9 cellular contexts compared by ENCODE assay signal in genomic region chr5:10563132-10563939, GRCh38. TPM values are rescaled to one million over a fixed set of nuclear protein-coding genes. Genes with fewer than 3 reads are reported as not detected.
DNase-seq lines count a peak whose midpoint lies in the region; ATAC-seq, FAIRE-seq and TF ChIP-seq lines count a peak whose summit lies in the region.
"Had no signal": no experiment of that assay in that cellular context is flagged by ENCODE, and none has a peak within 500 bp of the region (broad histone marks: within the 10 kb centered on the region; RNA-seq: fewer than 3 reads in every experiment).

No MANE protein-coding gene starts in this region.

- H3K4me1 Mint-ChIP-seq in astrocyte (ENCODE audit: low read depth, unreplicated experiment), result peaks cover 34% of the 10 kb centered on the region

- H3K9ac ChIP-seq in astrocyte (ENCODE audit: low read length) (peak overlapping the region; percentile 86), keratinocyte (ENCODE audit: control insufficient read depth, extremely low read depth, insufficient read depth, low read length) (peak overlapping the region; percentile 78)

- H3K79me2 ChIP-seq in astrocyte (ENCODE audit: insufficient read depth, low read length), result peaks cover 3% of the 10 kb centered on the region
- peaks cover 2% of the 10 kb centered on the region for H3K79me2 ChIP-seq in keratinocyte (ENCODE audit: control insufficient read depth, insufficient read depth, low read length)

- ATAC-seq in GM18519 (IDR thresholded peaks at IDR 0.05; ENCODE audit: low FRiP score, unreplicated experiment) (peak; percentile 12), HG02763 (IDR thresholded peaks at IDR 0.05; ENCODE audit: unreplicated experiment) (peak; percentile 31), Panc1 (peak; percentile 56)

- H3K9me3 ChIP-seq in Panc1 (ENCODE audit: control insufficient read depth, insufficient read depth, low read depth, low read length) (no peaks in the 10 kb centered on the region), astrocyte (ENCODE audit: insufficient read depth, low read depth, low read length) (no peaks in the 10 kb centered on the region), keratinocyte (ENCODE audit: control insufficient read depth, low read depth, low read length) (no peaks in the 10 kb centered on the region)

- H4K20me1 ChIP-seq in astrocyte (ENCODE audit: insufficient read depth, low read length), result peaks cover 33% of the 10 kb centered on the region
- H4K20me1 ChIP-seq in keratinocyte (ENCODE audit: control insufficient read depth, extremely low read depth, insufficient read depth, low read length), result no peaks in the 10 kb centered on the region

- no peaks in the 10 kb centered on the region for H3K27me3 Mint-ChIP-seq in astrocyte (ENCODE audit: low read depth, unreplicated experiment)

- TF ChIP-seq CTCF in Panc1 (IDR thresholded peaks at IDR 0.05), result no peak
- TF ChIP-seq CTCF in astrocyte (IDR thresholded peaks at IDR 0.05; ENCODE audit: insufficient read depth, low read depth, low read length), result no peak
- TF ChIP-seq CTCF in keratinocyte (optimal IDR thresholded peaks at IDR 0.05 in 1 of 3, IDR thresholded peaks at IDR 0.05 in 1 of 3, conservative IDR thresholded peaks at IDR 0.05 in 1 of 3; ENCODE audit: extremely low read depth in 1 of 3, insufficient read depth in 2 of 3, low read length in 3 of 3), result no peak

- in situ Hi-C loops in Panc1 (cut with HindIII; ENCODE audit: low pct_unique_long_range_greater_than_20kb, low sequenced_read_pairs), result no loop called here

- H3K36me3 ChIP-seq in Panc1 (ENCODE audit: control insufficient read depth, insufficient read depth, low read length) (no peaks in the 10 kb centered on the region), astrocyte (ENCODE audit: insufficient read depth, low read length) (no peaks in the 10 kb centered on the region), keratinocyte (ENCODE audit: control insufficient read depth in 2 of 2, extremely low read depth in 1 of 2, insufficient read depth in 2 of 2, low read length in 2 of 2) (no peaks in the 10 kb centered on the region)

- POLR2A ChIA-PET in Panc1 (lab: Charles Lee), result no interaction called here

- H3K4me1 ChIP-seq in Panc1 (ENCODE audit: control insufficient read depth, insufficient read depth, low read length) (peaks cover 33% of the 10 kb centered on the region), astrocyte (ENCODE audit: insufficient read depth, low read length) (peaks cover 17% of the 10 kb centered on the region), keratinocyte (ENCODE audit: control insufficient read depth, extremely low read depth, insufficient read depth, low read length) (peaks cover 26% of the 10 kb centered on the region)

- dilution Hi-C loops in keratinocyte (cut with MboI; ENCODE audit: extremely low pct_ligation_motif_present, low sequenced_read_pairs), result no loop called here

- BruUV-seq in Panc1 (replicated peaks; lab: Mats Ljungman, UMichigan), result TSS peak; percentile 87

- H3K4me3 ChIP-seq in Panc1 (ENCODE audit: low read depth in 2 of 2, low read length in 2 of 2), result peak overlapping the region; percentile 59 to 70
- H3K4me3 ChIP-seq in astrocyte (ENCODE audit: insufficient read depth, low read depth, low read length), result peak overlapping the region; percentile 57
- peak overlapping the region; percentile 56 to 61 (median 60) for H3K4me3 ChIP-seq in keratinocyte (ENCODE audit: control insufficient read depth in 2 of 3, extremely low read depth in 1 of 3, insufficient read depth in 2 of 3, low read depth in 1 of 3, low read length in 3 of 3)

- no peaks in the 10 kb centered on the region for H3K9me3 Mint-ChIP-seq in astrocyte (ENCODE audit: unreplicated experiment)

- H3K4me3 Mint-ChIP-seq in astrocyte (ENCODE audit: unreplicated experiment), result peak overlapping the region; percentile 76

- intact Hi-C loops in Panc1 (cut with micrococcal nuclease; ENCODE audit: unreplicated experiment), result loop anchor here (10.0 kb wide), 1 partner anchor 109 kb away; no protein-coding TSS in a partner anchor

- H3K4me2 ChIP-seq in astrocyte (ENCODE audit: low read length), result peak overlapping the region; percentile 92
- peak overlapping the region; percentile 76 for H3K4me2 ChIP-seq in keratinocyte (ENCODE audit: control insufficient read depth, extremely low read depth, insufficient read depth, low read depth, low read length)

- H3K27me3 ChIP-seq in Panc1 (ENCODE audit: control insufficient read depth, insufficient read depth, low read length) (no peaks in the 10 kb centered on the region), astrocyte (ENCODE audit: insufficient read depth, low read length) (no peaks in the 10 kb centered on the region), keratinocyte (ENCODE audit: control insufficient read depth, extremely low read depth, insufficient read depth, low read length) (peaks cover 12% of the 10 kb centered on the region)

- H3K9me1 ChIP-seq in keratinocyte (ENCODE audit: control insufficient read depth, extremely low read depth, insufficient read depth, low read length), result no peaks in the 10 kb centered on the region

- no peak for FAIRE-seq in astrocyte (lab: Jason Lieb, UNC)
- no peak for FAIRE-seq in keratinocyte (lab: Jason Lieb, UNC)
- FAIRE-seq: endometrium had no signal

- H3K27ac ChIP-seq in Panc1 (ENCODE audit: low read length) (peak overlapping the region; percentile 74), astrocyte (ENCODE audit: low read depth, low read length) (peak overlapping the region; percentile 66), keratinocyte (ENCODE audit: control insufficient read depth, insufficient read depth, low read length) (peak overlapping the region; percentile 52)

- no peak for DNase-seq in Panc1 (ENCODE audit: low read depth, low spot score)
- no peak for DNase-seq in astrocyte (ENCODE audit: low read depth)
- no peak for DNase-seq in keratinocyte (ENCODE audit: low read depth, low spot score)
- DNase-seq in stimulated activated CD4-positive, alpha-beta T cell treated with anti-CD3 and anti-CD28 coated beads, Interleukin-2, amount 100 ng/mL, for 48 hours, result peak; percentile 47
- no peak for DNase-seq in NCI-H82 treated with DMSO at 0.1 percent for 48 hours (lab: John Stamatoyannopoulos, UW; ENCODE audit: unreplicated experiment)
- DNase-seq in Ammon's horn (ENCODE audit: low spot score), result no peak

- H3K27ac Mint-ChIP-seq in astrocyte (ENCODE audit: unreplicated experiment), result no peak overlapping the region

- CTCF ChIA-PET in Panc1 (lab: Charles Lee), result no interaction called here

- H3K36me3 Mint-ChIP-seq in astrocyte (ENCODE audit: low read depth, unreplicated experiment), result no peaks in the 10 kb centered on the region

- H2AFZ ChIP-seq in astrocyte (ENCODE audit: low read depth, low read length) (peak overlapping the region; percentile 81), keratinocyte (ENCODE audit: control insufficient read depth, low read length) (peak overlapping the region; percentile 65)

RNA-seq across cellular contexts. Expression of gene ANKRD33B, which starts 0.5 kb away (rescaled TPM):
- total RNA-seq in Panc1 (2021; ENCODE audit: unreplicated experiment), result 19.1 TPM
- polyA plus RNA-seq in Panc1 (2012; ENCODE audit: insufficient read length), result 7.7 TPM
- 13.5 and 22.7 TPM in 2 replicates for total RNA-seq in astrocyte
- polyA plus RNA-seq in keratinocyte, result 0.97 to 2.0 TPM (median 1.9 TPM) in 3 replicates
- 0.46 TPM for polyA plus RNA-seq in keratinocyte (2011; ENCODE audit: low read depth)
- 1.2 and 1.4 TPM in 2 replicates for polyA plus RNA-seq in keratinocyte (2011; cell fraction: cytosol; rRNA removed)
- 3.9 and 4.2 TPM in 2 replicates for polyA plus RNA-seq in keratinocyte (2011; cell fraction: nucleus; rRNA removed)
- polyA plus RNA-seq in keratinocyte (2012; ENCODE audit: low replicate concordance), result 0.82 and 2.5 TPM in 2 replicates
- 3.3 to 7.7 TPM (median 6.4 TPM) in 3 replicates for polyA minus RNA-seq in keratinocyte
- polyA minus RNA-seq in keratinocyte (2011; cell fraction: cytosol; rRNA and poly(A)+ RNA removed), result 4.0 TPM
- polyA minus RNA-seq in keratinocyte (2011; cell fraction: nucleus; rRNA and poly(A)+ RNA removed), result 6.0 and 8.5 TPM in 2 replicates

Comparison
In these comparisons a context has a peak if more than half of its experiments do, and no peak if none do; other contexts are left out.
1. DNase-seq: peak in stimulated activated CD4-positive, alpha-beta T cell treated with anti-CD3 and anti-CD28 coated beads, Interleukin-2, amount 100 ng/mL, for 48 hours (2 of 2); none in Panc1 (single experiment), astrocyte (single experiment), keratinocyte (single experiment), NCI-H82 treated with DMSO at 0.1 percent for 48 hours (single experiment) and Ammon's horn (single experiment).
2. Peak in every context shown above with its lines, with median percentiles within 50 percentile points of each other: ATAC-seq, H3K27ac ChIP-seq and H3K4me3 ChIP-seq.